ENCODE assay signal across 16 cellular contexts in the genomic region with DNA sequence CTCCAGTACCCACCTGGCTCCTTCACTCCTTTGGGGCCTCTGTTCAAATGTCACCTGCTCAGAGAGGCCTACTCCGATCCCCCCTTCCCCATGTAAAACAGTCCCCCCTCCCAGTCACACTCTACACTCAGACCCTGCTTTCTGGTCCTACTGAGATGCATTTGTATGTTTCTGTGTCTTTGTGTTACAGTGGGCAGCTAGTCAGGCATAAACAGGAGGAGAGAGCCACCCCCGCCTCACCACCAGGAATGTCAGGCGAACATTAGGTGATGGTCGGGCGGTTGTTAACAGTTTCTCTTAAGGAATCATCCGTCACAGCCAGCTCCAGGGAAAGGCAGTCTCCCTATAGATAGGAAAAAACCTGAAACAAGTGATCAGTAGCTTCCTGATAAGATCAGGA. TPM values are rescaled to one million over a fixed set of nuclear protein-coding genes. Genes with fewer than 3 reads are reported as not detected.
DNase-seq lines count a peak whose midpoint lies in the region; ATAC-seq and TF ChIP-seq lines count a peak whose summit lies in the region.
"Had no signal": no experiment of that assay in that cellular context is flagged by ENCODE, and none has a peak within 500 bp of the region (broad histone marks: within the 10 kb centered on the region; RNA-seq: fewer than 3 reads in every experiment).

No MANE protein-coding gene starts in this region.

- DNase-seq in CD8-positive, alpha-beta T cell: no peak
- no peak for DNase-seq in T-helper 17 cell
- DNase-seq in endodermal cell: peak; percentile 59
- no peak for DNase-seq in nephron progenitor cell
- no peak for DNase-seq in pons (ENCODE audit: low spot score)
- no peak for DNase-seq in COR-L47 (lab: John Stamatoyannopoulos, UW)
- DNase-seq: BE2C; CD4-positive, CD25-positive, alpha-beta regulatory T cell; GM23248; HCEC 1CT; NCI-H1694 treated with DMSO at 0.1 percent for 48 hours; NCI-H526; OCI-M1; SJCRH30 had no signal

- TF ChIP-seq CTCF in CD8-positive, alpha-beta T cell (IDR thresholded peaks at IDR 0.05): no peak
- TF ChIP-seq CTCF in endodermal cell (conservative IDR thresholded peaks at IDR 0.05) (no peak), nephron progenitor cell (IDR thresholded peaks at IDR 0.05) (no peak)

- H3K36me3 Mint-ChIP-seq in CD8-positive, alpha-beta T cell: no peaks in the 10 kb centered on the region
- H3K36me3 Mint-ChIP-seq in T-helper 17 cell (ENCODE audit: low read depth) (no peaks in the 10 kb centered on the region), endodermal cell (ENCODE audit: low read depth) (no peaks in the 10 kb centered on the region), nephron progenitor cell (ENCODE audit: low read depth) (no peaks in the 10 kb centered on the region)
- H3K36me3 Mint-ChIP-seq: CD4-positive, CD25-positive, alpha-beta regulatory T cell had no signal

- no peaks in the 10 kb centered on the region for H3K27me3 ChIP-seq in CD8-positive, alpha-beta T cell (ENCODE audit: insufficient read depth, low read length)
- no peaks in the 10 kb centered on the region for H3K27me3 ChIP-seq in endodermal cell (ENCODE audit: control insufficient read depth, insufficient read depth, low read length, poor library complexity, severe bottlenecking)
- H3K27me3 ChIP-seq: BE2C, SJCRH30 had no signal

- no peaks in the 10 kb centered on the region for H3K27me3 Mint-ChIP-seq in CD8-positive, alpha-beta T cell (ENCODE audit: low read depth)
- peaks cover 30% of the 10 kb centered on the region for H3K27me3 Mint-ChIP-seq in T-helper 17 cell
- H3K27me3 Mint-ChIP-seq in endodermal cell (ENCODE audit: insufficient read depth): no peaks in the 10 kb centered on the region
- H3K27me3 Mint-ChIP-seq in nephron progenitor cell (ENCODE audit: low read depth, poor library complexity): peaks cover 8% of the 10 kb centered on the region

- no peak overlapping the region for H3K4me3 ChIP-seq in CD8-positive, alpha-beta T cell (ENCODE audit: low read depth, low read length)
- no peak overlapping the region for H3K4me3 ChIP-seq in endodermal cell (ENCODE audit: low read length)
- H3K4me3 ChIP-seq: GM23248, SJCRH30 had no signal

- H3K9ac ChIP-seq in endodermal cell (ENCODE audit: extremely low read depth, low read length, poor library complexity, severe bottlenecking): peak overlapping the region; percentile 1
- H3K9ac ChIP-seq: GM23248 had no signal

- H3K9me3 ChIP-seq in CD8-positive, alpha-beta T cell (ENCODE audit: low read length): no peaks in the 10 kb centered on the region
- H3K9me3 ChIP-seq in T-helper 17 cell (ENCODE audit: control insufficient read depth, low read length, poor library complexity, severe bottlenecking) (no peaks in the 10 kb centered on the region), endodermal cell (ENCODE audit: control insufficient read depth, low read length) (no peaks in the 10 kb centered on the region)
- H3K9me3 ChIP-seq: BE2C, SJCRH30 had no signal

- no peaks in the 10 kb centered on the region for H3K9me3 Mint-ChIP-seq in CD8-positive, alpha-beta T cell
- no peaks in the 10 kb centered on the region for H3K9me3 Mint-ChIP-seq in endodermal cell
- H3K9me3 Mint-ChIP-seq in nephron progenitor cell: no peaks in the 10 kb centered on the region

- peaks cover 19% of the 10 kb centered on the region for H3K4me1 ChIP-seq in CD8-positive, alpha-beta T cell (ENCODE audit: insufficient read depth, low read length)
- H3K4me1 ChIP-seq in endodermal cell (ENCODE audit: control insufficient read depth, insufficient read depth, low read length): peaks cover 22% of the 10 kb centered on the region

- H3K36me3 ChIP-seq in CD8-positive, alpha-beta T cell (ENCODE audit: insufficient read depth, low read length): no peaks in the 10 kb centered on the region
- no peaks in the 10 kb centered on the region for H3K36me3 ChIP-seq in endodermal cell (ENCODE audit: control insufficient read depth, insufficient read depth, low read length)
- H3K36me3 ChIP-seq: BE2C, SJCRH30 had no signal

- no peak overlapping the region for H3K27ac ChIP-seq in CD8-positive, alpha-beta T cell (ENCODE audit: low read depth, low read length)
- no peak overlapping the region for H3K27ac ChIP-seq in endodermal cell (ENCODE audit: low read depth, low read length)
- H3K27ac ChIP-seq: GM23248, SJCRH30 had no signal

- intact Hi-C loops in CD8-positive, alpha-beta T cell (cut with DNase I, micrococcal nuclease): no loop called here

- ATAC-seq in CD8-positive, alpha-beta T cell: no peak
- ATAC-seq in T-helper 17 cell (no peak), HG03442 (IDR thresholded peaks at IDR 0.05; ENCODE audit: unreplicated experiment) (no peak), GM21423 (IDR thresholded peaks at IDR 0.05; ENCODE audit: unreplicated experiment) (no peak)

- no peak overlapping the region for H3K4me3 Mint-ChIP-seq in CD8-positive, alpha-beta T cell
- H3K4me3 Mint-ChIP-seq in T-helper 17 cell (no peak overlapping the region), endodermal cell (no peak overlapping the region), nephron progenitor cell (no peak overlapping the region)
- H3K4me3 Mint-ChIP-seq: CD4-positive, CD25-positive, alpha-beta regulatory T cell had no signal

- H3K4me1 Mint-ChIP-seq in CD8-positive, alpha-beta T cell (ENCODE audit: low read depth): peaks cover 38% of the 10 kb centered on the region
- H3K4me1 Mint-ChIP-seq in T-helper 17 cell (peaks cover 18% of the 10 kb centered on the region), endodermal cell (peaks cover 52% of the 10 kb centered on the region), nephron progenitor cell (peaks cover 52% of the 10 kb centered on the region)

- POLR2A ChIA-PET in CD8-positive, alpha-beta T cell (lab: Charles Lee): no interaction called here

- 90 to 92% methylated on average over 5 to 6 of the region's 6 CpGs for WGBS in endodermal cell (ENCODE audit: insufficient coverage in 1 of 2, insufficient read length in 1 of 2), 2 experiments

- CTCF ChIA-PET in CD8-positive, alpha-beta T cell (lab: Charles Lee): interaction anchor here (0.7 to 2.7 kb wide), 2 partner anchors 31 to 1438 kb away, joined by 3 to 6 read pairs; no protein-coding TSS in a partner anchor

- H3K27ac Mint-ChIP-seq in CD8-positive, alpha-beta T cell: peak overlapping the region; percentile 5
- H3K27ac Mint-ChIP-seq in T-helper 17 cell: peak overlapping the region; percentile 29
- H3K27ac Mint-ChIP-seq in endodermal cell: peak overlapping the region; percentile 92
- H3K27ac Mint-ChIP-seq in nephron progenitor cell: peak overlapping the region; percentile 29

RNA-seq across cellular contexts. Expression of a gene that starts 53.8 kb away (rescaled TPM):
- total RNA-seq in CD8-positive, alpha-beta T cell: not detected
- total RNA-seq in T-helper 17 cell (not detected), endodermal cell (1 to 10 TPM; 1.2 to 2.1 TPM)
- 0.57 TPM for polyA plus RNA-seq in endodermal cell (2013, experiment 1 of 2)
- 0.58 TPM for polyA plus RNA-seq in endodermal cell (2013, experiment 2 of 2)
- total RNA-seq: CD4-positive, CD25-positive, alpha-beta regulatory T cell had no signal
- polyA plus RNA-seq: CD4-positive, CD25-positive, alpha-beta regulatory T cell had no signal

Comparison
In these comparisons a context has a peak if more than half of its experiments do, and no peak if none do; other contexts are left out.
1. H3K27ac Mint-ChIP-seq: peak in every context shown above with its lines; median percentile 92 in endodermal cell; 29 in T-helper 17 cell; 29 in nephron progenitor cell; 5 in CD8-positive, alpha-beta T cell.